ENCODE assay signal across 19 cellular contexts in the genomic region with DNA sequence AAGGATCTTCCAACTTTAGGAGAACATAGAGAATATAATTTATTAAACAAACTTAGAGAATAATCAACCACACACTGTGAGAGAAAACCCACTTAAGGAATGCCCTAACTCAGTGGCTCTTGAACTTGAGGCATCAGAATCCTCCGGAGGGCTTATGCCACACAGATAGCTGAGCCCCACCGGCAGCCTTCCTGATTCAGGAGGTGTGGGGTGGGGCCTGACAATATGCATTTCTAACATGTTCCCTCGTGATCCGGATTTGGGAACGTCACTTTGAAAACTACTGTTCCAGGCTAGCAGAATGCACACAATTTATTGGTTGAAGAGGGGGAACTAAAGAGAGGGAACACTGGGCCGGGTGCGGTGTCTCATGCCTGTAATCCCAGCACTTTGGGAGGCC. TPM values are rescaled to one million over a fixed set of nuclear protein-coding genes. Genes with fewer than 3 reads are reported as not detected.
A peak's percentile ranks its signal among the peaks of the same experiment; 100 is the strongest.
DNase-seq lines count a peak whose midpoint lies in the region; ATAC-seq and TF ChIP-seq lines count a peak whose summit lies in the region.
"Had no signal": no experiment of that assay in that cellular context is flagged by ENCODE, and none has a peak within 500 bp of the region (broad histone marks: within the 10 kb centered on the region; RNA-seq: fewer than 3 reads in every experiment).

No MANE protein-coding gene starts in this region.

- CTCF ChIA-PET in activated CD8-positive, alpha-beta T cell treated with anti-CD3 and anti-CD28 coated beads, Interleukin-2, amount 10 ng/mL, durations not matched to agents 7 days and 5 days (lab: Charles Lee): interaction anchor here (0.8 to 8.0 kb wide), 5 partner anchors 19 to 166 kb away, joined by 4 to 295 read pairs (median 24); partner anchors contain the start of genes ESPL1 and SPRYD3
- CTCF ChIA-PET in activated CD8-positive, alpha-beta T cell treated with anti-CD3 and anti-CD28 coated beads for 36 hours (lab: Charles Lee): interaction anchor here (2.3 to 31.8 kb wide), 4 partner anchors 19 to 220 kb away, joined by 8 to 553 read pairs (median 69); partner anchors contain the start of genes AAAS and SPRYD3
- CTCF ChIA-PET in HEK293T (lab: Yijun Ruan, JAX): interaction anchor here (0.6 to 1.2 kb wide), 2 partner anchors 35 to 591 kb away, joined by 3 to 14 read pairs; no protein-coding TSS in a partner anchor

- intact Hi-C loops in activated CD8-positive, alpha-beta T cell treated with anti-CD3 and anti-CD28 coated beads for 36 hours (cut with micrococcal nuclease): no loop called here
- intact Hi-C loops in dendritic cell treated with granulocyte-macrophage colony-stimulating factor and Interleukin-4, amounts not matched to agents 40 ng/mL and 50 ng/mL, for 4 days (cut with micrococcal nuclease): no loop called here
- intact Hi-C loops in sciatic nerve (cut with DNase I) (loop anchor here (5.0 kb wide), 1 partner anchor 34 kb away; no protein-coding TSS in a partner anchor), heart left ventricle (cut with DNase I) (no loop called here)

- peaks cover 0 to 26% (median 10%) of the 10 kb centered on the region in 9 donors for H3K36me3 ChIP-seq in heart left ventricle
- H3K36me3 ChIP-seq: BLaER1 treated with 17β-estradiol and CSF1 and Interleukin-3, amounts not matched to agents 10 nM and 100 nM had no signal

- no peak for TF ChIP-seq POLR2A in heart left ventricle (IDR thresholded peaks at IDR 0.05)

- H3K4me1 ChIP-seq in heart left ventricle: peaks cover 3 to 60% (median 30%) of the 10 kb centered on the region in 12 donors

- peak overlapping the region; percentile 63 for H3K27ac Mint-ChIP-seq in activated CD8-positive, alpha-beta T cell treated with anti-CD3 and anti-CD28 coated beads, Interleukin-2, amount 10 ng/mL, durations not matched to agents 7 days and 5 days
- no peak overlapping the region for H3K27ac Mint-ChIP-seq in activated CD8-positive, alpha-beta T cell treated with anti-CD3 and anti-CD28 coated beads for 36 hours
- peak overlapping the region; percentile 82 for H3K27ac Mint-ChIP-seq in dendritic cell treated with granulocyte-macrophage colony-stimulating factor and Interleukin-4, amounts not matched to agents 40 ng/mL and 50 ng/mL, for 4 days
- H3K27ac Mint-ChIP-seq: CD8-positive, alpha-beta T cell had no signal

- H3K27me3 ChIP-seq in heart left ventricle: no peaks in the 10 kb centered on the region

- H3K27me3 Mint-ChIP-seq in activated CD8-positive, alpha-beta T cell treated with anti-CD3 and anti-CD28 coated beads, Interleukin-2, amount 10 ng/mL, durations not matched to agents 7 days and 5 days (ENCODE audit: low read depth): peaks cover 7% of the 10 kb centered on the region
- H3K27me3 Mint-ChIP-seq in activated CD8-positive, alpha-beta T cell treated with anti-CD3 and anti-CD28 coated beads for 36 hours: peaks cover 2% of the 10 kb centered on the region
- peaks cover 28% of the 10 kb centered on the region for H3K27me3 Mint-ChIP-seq in dendritic cell treated with granulocyte-macrophage colony-stimulating factor and Interleukin-4, amounts not matched to agents 40 ng/mL and 50 ng/mL, for 4 days

- TF ChIP-seq CTCF in activated CD8-positive, alpha-beta T cell treated with anti-CD3 and anti-CD28 coated beads for 36 hours (IDR thresholded peaks at IDR 0.05): no peak
- no peak for TF ChIP-seq CTCF in heart left ventricle (IDR thresholded peaks at IDR 0.05)

- H3K9me3 ChIP-seq in heart left ventricle: no peaks in the 10 kb centered on the region
- H3K9me3 ChIP-seq: A549; BLaER1 treated with 17β-estradiol and CSF1 and Interleukin-3, amounts not matched to agents 10 nM and 100 nM had no signal

- DNase-seq in activated CD8-positive, alpha-beta T cell treated with anti-CD3 and anti-CD28 coated beads, Interleukin-2, amount 10 ng/mL, durations not matched to agents 7 days and 5 days: no peak
- DNase-seq in activated CD8-positive, alpha-beta T cell treated with anti-CD3 and anti-CD28 coated beads for 36 hours: no peak
- DNase-seq in HEK293T (ENCODE audit: extremely low spot score) (peak; percentile 2), sciatic nerve (ENCODE audit: low spot score) (peak; percentile 32), heart left ventricle (no peak), epidermal melanocyte (ENCODE audit: insufficient read length, low spot score) (no peak)
- DNase-seq: DMS79 treated with DMSO at 0.1 percent for 48 hours, NCI-H1436, NCI-H1930, NCI-H526 had no signal

- POLR2A ChIA-PET in activated CD8-positive, alpha-beta T cell treated with anti-CD3 and anti-CD28 coated beads, Interleukin-2, amount 10 ng/mL, durations not matched to agents 7 days and 5 days (lab: Charles Lee): interaction anchor here (0.7 to 0.9 kb wide), 2 partner anchors 22 to 91 kb away, joined by 3 read pairs; partner anchors contain the start of gene SPRYD3
- POLR2A ChIA-PET in activated CD8-positive, alpha-beta T cell treated with anti-CD3 and anti-CD28 coated beads for 36 hours (lab: Charles Lee): interaction anchor here (0.9 to 5.0 kb wide), 2 partner anchors 21 to 35 kb away, joined by 3 to 27 read pairs; partner anchors contain the start of gene SPRYD3
- POLR2A ChIA-PET in HEK293T (lab: Yijun Ruan, JAX): no interaction called here

- H3K9me3 Mint-ChIP-seq in activated CD8-positive, alpha-beta T cell treated with anti-CD3 and anti-CD28 coated beads, Interleukin-2, amount 10 ng/mL, durations not matched to agents 7 days and 5 days (ENCODE audit: insufficient read depth): no peaks in the 10 kb centered on the region
- H3K9me3 Mint-ChIP-seq in activated CD8-positive, alpha-beta T cell treated with anti-CD3 and anti-CD28 coated beads for 36 hours: no peaks in the 10 kb centered on the region
- H3K9me3 Mint-ChIP-seq in dendritic cell treated with granulocyte-macrophage colony-stimulating factor and Interleukin-4, amounts not matched to agents 40 ng/mL and 50 ng/mL, for 4 days: no peaks in the 10 kb centered on the region
- H3K9me3 Mint-ChIP-seq: CD8-positive, alpha-beta T cell had no signal

- no peak overlapping the region for H3K27ac ChIP-seq in heart left ventricle
- H3K27ac ChIP-seq: KMS-11 had no signal

- no peak for ATAC-seq in activated CD8-positive, alpha-beta T cell treated with anti-CD3 and anti-CD28 coated beads, Interleukin-2, amount 10 ng/mL, durations not matched to agents 7 days and 5 days
- ATAC-seq in activated CD8-positive, alpha-beta T cell treated with anti-CD3 and anti-CD28 coated beads for 36 hours: no peak
- no peak for ATAC-seq in sciatic nerve
- no peak for ATAC-seq in heart left ventricle
- ATAC-seq in HG03097 (IDR thresholded peaks at IDR 0.05; ENCODE audit: low FRiP score, unreplicated experiment): no peak
- ATAC-seq: A549; CD8-positive, alpha-beta T cell had no signal

- peaks cover 82% of the 10 kb centered on the region for H3K4me1 Mint-ChIP-seq in activated CD8-positive, alpha-beta T cell treated with anti-CD3 and anti-CD28 coated beads, Interleukin-2, amount 10 ng/mL, durations not matched to agents 7 days and 5 days (ENCODE audit: low read depth)
- peaks cover 57% of the 10 kb centered on the region for H3K4me1 Mint-ChIP-seq in activated CD8-positive, alpha-beta T cell treated with anti-CD3 and anti-CD28 coated beads for 36 hours (ENCODE audit: low read depth)
- peaks cover 66% of the 10 kb centered on the region for H3K4me1 Mint-ChIP-seq in dendritic cell treated with granulocyte-macrophage colony-stimulating factor and Interleukin-4, amounts not matched to agents 40 ng/mL and 50 ng/mL, for 4 days (ENCODE audit: low read depth)

- 81 to 88% (median 85%) methylated on average over 7 of the region's 7 CpGs for WGBS in heart left ventricle, 4 donors

- peaks cover 9% of the 10 kb centered on the region for H3K36me3 Mint-ChIP-seq in activated CD8-positive, alpha-beta T cell treated with anti-CD3 and anti-CD28 coated beads, Interleukin-2, amount 10 ng/mL, durations not matched to agents 7 days and 5 days (ENCODE audit: low read depth)
- H3K36me3 Mint-ChIP-seq in activated CD8-positive, alpha-beta T cell treated with anti-CD3 and anti-CD28 coated beads for 36 hours (ENCODE audit: low read depth): no peaks in the 10 kb centered on the region
- no peaks in the 10 kb centered on the region for H3K36me3 Mint-ChIP-seq in dendritic cell treated with granulocyte-macrophage colony-stimulating factor and Interleukin-4, amounts not matched to agents 40 ng/mL and 50 ng/mL, for 4 days (ENCODE audit: low read depth)
- H3K36me3 Mint-ChIP-seq: CD8-positive, alpha-beta T cell had no signal

- H3K4me3 ChIP-seq in heart left ventricle: no peak overlapping the region
- H3K4me3 ChIP-seq: A549; BLaER1 treated with 17β-estradiol and CSF1 and Interleukin-3, amounts not matched to agents 10 nM and 100 nM had no signal

- H3K4me3 Mint-ChIP-seq in activated CD8-positive, alpha-beta T cell treated with anti-CD3 and anti-CD28 coated beads, Interleukin-2, amount 10 ng/mL, durations not matched to agents 7 days and 5 days: no peak overlapping the region
- no peak overlapping the region for H3K4me3 Mint-ChIP-seq in activated CD8-positive, alpha-beta T cell treated with anti-CD3 and anti-CD28 coated beads for 36 hours
- H3K4me3 Mint-ChIP-seq in dendritic cell treated with granulocyte-macrophage colony-stimulating factor and Interleukin-4, amounts not matched to agents 40 ng/mL and 50 ng/mL, for 4 days: no peak overlapping the region
- H3K4me3 Mint-ChIP-seq: CD8-positive, alpha-beta T cell had no signal

RNA-seq across cellular contexts. Expression of gene SOAT2, which starts 2.0 kb away (rescaled TPM):
- total RNA-seq in activated CD8-positive, alpha-beta T cell treated with anti-CD3 and anti-CD28 coated beads, Interleukin-2, amount 10 ng/mL, durations not matched to agents 7 days and 5 days: 10 to 100 TPM; 10.8 to 13.3 TPM
- total RNA-seq in activated CD8-positive, alpha-beta T cell treated with anti-CD3 and anti-CD28 coated beads for 36 hours: 1 to 10 TPM; 5.3 to 6.7 TPM
- total RNA-seq in sciatic nerve (1.2 TPM), heart left ventricle (under 1 TPM in 2 of 9 donors, not detected in 7; 0.20 to 0.27 TPM)
- polyA plus RNA-seq in heart left ventricle: not detected
- total RNA-seq: H1, M059J, SK-MEL-5 had no signal

RNA-seq across cellular contexts. Expression of gene IGFBP6, which starts 3.8 kb away (rescaled TPM):
- total RNA-seq in activated CD8-positive, alpha-beta T cell treated with anti-CD3 and anti-CD28 coated beads, Interleukin-2, amount 10 ng/mL, durations not matched to agents 7 days and 5 days: 1 to 10 TPM; 3.1 to 5.4 TPM
- 1 to 10 TPM; 2.0 to 2.3 TPM for total RNA-seq in activated CD8-positive, alpha-beta T cell treated with anti-CD3 and anti-CD28 coated beads for 36 hours
- 1,832 TPM for total RNA-seq in sciatic nerve
- total RNA-seq in heart left ventricle: 100 to 1,000 TPM in 3 of 9 donors, 10 to 100 TPM in 6; 18.3 to 132 (median 42.6) TPM
- polyA plus RNA-seq in heart left ventricle: 10 to 100 TPM; 28.8 to 81.6 TPM

RNA-seq across cellular contexts. Expression of gene SPRYD3, which starts 22.1 kb away (rescaled TPM):
- 10 to 100 TPM; 27.2 to 31.2 TPM for total RNA-seq in activated CD8-positive, alpha-beta T cell treated with anti-CD3 and anti-CD28 coated beads, Interleukin-2, amount 10 ng/mL, durations not matched to agents 7 days and 5 days
- 10 to 100 TPM; 24.8 to 25.0 TPM for total RNA-seq in activated CD8-positive, alpha-beta T cell treated with anti-CD3 and anti-CD28 coated beads for 36 hours
- total RNA-seq in sciatic nerve (61.0 TPM), heart left ventricle (10 to 100 TPM; 42.9 to 72.6 (median 48.5) TPM)
- polyA plus RNA-seq in heart left ventricle: 10 to 100 TPM; 26.0 to 94.7 TPM

RNA-seq across cellular contexts. Expression of gene TNS2, which starts 51.4 kb away (rescaled TPM):
- 1 to 10 TPM; 1.0 to 1.4 TPM for total RNA-seq in activated CD8-positive, alpha-beta T cell treated with anti-CD3 and anti-CD28 coated beads, Interleukin-2, amount 10 ng/mL, durations not matched to agents 7 days and 5 days
- 1 to 10 TPM; 1.1 to 1.6 TPM for total RNA-seq in activated CD8-positive, alpha-beta T cell treated with anti-CD3 and anti-CD28 coated beads for 36 hours
- total RNA-seq in sciatic nerve: 265 TPM
- 100 to 1,000 TPM in 3 of 9 donors, 10 to 100 TPM in 6; 56.0 to 193 (median 88.4) TPM for total RNA-seq in heart left ventricle
- polyA plus RNA-seq in heart left ventricle: 100 to 1,000 TPM in 1 of 2 donors, 10 to 100 TPM in 1; 58.7 to 133 TPM

Comparison
In these comparisons a context has a peak if more than half of its experiments do, and no peak if none do; other contexts are left out.
1. DNase-seq: peak in HEK293T (single experiment) and sciatic nerve (single experiment); none in activated CD8-positive, alpha-beta T cell treated with anti-CD3 and anti-CD28 coated beads, Interleukin-2, amount 10 ng/mL, durations not matched to agents 7 days and 5 days (single experiment), activated CD8-positive, alpha-beta T cell treated with anti-CD3 and anti-CD28 coated beads for 36 hours (single experiment), heart left ventricle (0 of 5) and epidermal melanocyte (single experiment).
2. RNA of gene IGFBP6, which starts 3.8 kb away (total RNA-seq): 1,832 TPM in sciatic nerve (single experiment); 18.3 to 132 TPM in heart left ventricle, 3.1 to 5.4 TPM in activated CD8-positive, alpha-beta T cell treated with anti-CD3 and anti-CD28 coated beads, Interleukin-2, amount 10 ng/mL, durations not matched to agents 7 days and 5 days and 2.0 to 2.3 TPM in activated CD8-positive, alpha-beta T cell treated with anti-CD3 and anti-CD28 coated beads for 36 hours; every median in the first group is over 10 times any median in the second.